In the genomic region with DNA sequence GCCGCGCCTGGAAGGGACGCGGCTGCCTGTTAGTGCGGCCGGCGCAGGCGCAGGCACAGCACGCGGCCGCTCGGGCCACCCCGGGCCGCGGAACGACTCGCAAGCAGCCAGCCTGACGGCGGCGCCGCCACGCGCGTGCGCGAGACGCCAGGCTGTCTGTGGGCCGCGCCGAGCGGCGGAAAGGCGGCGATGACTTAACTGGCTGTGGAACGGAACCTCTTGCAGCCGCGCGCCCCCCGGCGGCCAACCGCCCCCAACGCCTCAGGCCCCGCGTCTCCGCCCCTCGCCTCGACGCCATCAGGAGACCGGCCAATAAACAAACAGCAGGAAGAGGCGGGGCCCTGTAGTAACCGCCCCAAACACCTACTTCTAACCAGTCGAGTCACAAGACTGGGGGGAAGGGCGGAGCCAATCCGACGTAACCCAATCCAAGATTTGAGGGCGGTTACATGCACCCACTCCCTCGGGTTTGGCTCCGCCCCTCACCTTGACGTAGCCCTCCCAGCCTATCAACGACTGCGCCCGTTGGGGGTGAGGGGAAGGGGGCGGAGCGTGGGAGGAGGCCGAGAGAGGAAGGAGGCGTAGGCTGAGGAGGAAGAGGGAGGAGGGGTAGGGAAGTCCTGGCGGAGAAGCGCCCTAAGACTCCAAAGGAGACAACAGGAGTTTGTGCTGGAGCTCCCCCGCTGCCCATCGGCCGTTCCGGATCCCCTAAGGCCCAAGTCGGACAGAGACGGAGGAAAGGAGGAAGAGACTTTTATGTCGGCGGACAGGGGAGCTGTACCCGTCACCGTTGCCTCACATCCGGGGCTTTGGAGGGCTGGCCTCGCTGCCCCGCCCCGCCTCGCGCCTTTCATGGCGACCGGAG, we compare ENCODE assay signal across 8 cellular contexts. TPM values are rescaled to one million over a fixed set of nuclear protein-coding genes. Genes with fewer than 3 reads are reported as not detected.
DNase-seq lines count a peak whose midpoint lies in the region; ATAC-seq lines count a peak whose summit lies in the region.

A gene (plus strand): TSS at position 566 of the 865 bp plus-strand sequence. CDS start 1,088 bp downstream, outside the sequence.

- peak within 1 kb of the TSS; percentile 99 for H3K27ac ChIP-seq in epithelial cell of prostate

- peak; percentile 73 for ATAC-seq in GM21528 (IDR thresholded peaks at IDR 0.05; ENCODE audit: low FRiP score, unreplicated experiment)

- peak within 1 kb of the TSS; percentile 91 to 100 (median 95) for H3K4me3 Mint-ChIP-seq in IgD-negative memory B cell

- DNase-seq in DMS114 treated with DMSO at 0.1 percent for 48 hours (lab: John Stamatoyannopoulos, UW; ENCODE audit: unreplicated experiment) (peak; percentile 98), OCI-M2 (lab: John Stamatoyannopoulos, UW; ENCODE audit: unreplicated experiment) (peak; percentile 91), activated T-cell treated with anti-CD3 and anti-CD28 coated beads for 48 hours (ENCODE audit: low read depth) (peak; percentile 99), epithelial cell of prostate (ENCODE audit: low read depth, low spot score) (peak; percentile 99), mucosa of gallbladder (ENCODE audit: low spot score) (peak; percentile 100)
- peak; percentile 100 for DNase-seq in stimulated activated CD8-positive, alpha-beta memory T cell treated with anti-CD3 and anti-CD28 coated beads, Interleukin-4, amount 100 ng/mL, for 48 hours

- peaks cover 15 to 26% (median 20%) of the 10 kb centered on the region in 3 donors for H3K4me1 Mint-ChIP-seq in IgD-negative memory B cell

- peak within 1 kb of the TSS; percentile 90 to 100 (median 98) for H3K27ac Mint-ChIP-seq in IgD-negative memory B cell

- H3K27me3 Mint-ChIP-seq in IgD-negative memory B cell: no peaks in the 10 kb centered on the region

- H3K36me3 Mint-ChIP-seq in IgD-negative memory B cell: peaks cover 3% of the 10 kb centered on the region

- no peaks in the 10 kb centered on the region for H3K9me3 Mint-ChIP-seq in IgD-negative memory B cell

RNA-seq across cellular contexts. Expression of the gene that starts here (rescaled TPM):
- polyA plus RNA-seq in IgD-negative memory B cell: 7.1 TPM
- 84.9 TPM for total RNA-seq in mucosa of gallbladder

Comparison
In these comparisons a context has a peak if more than half of its experiments do, and no peak if none do; other contexts are left out.
1. Peak in every context shown above with its lines: DNase-seq, ATAC-seq and H3K27ac ChIP-seq.